Comparison of ENCODE assay signal across 23 cellular contexts in genomic region chr2:61411109-61411508, GRCh38. TPM values are rescaled to one million over a fixed set of nuclear protein-coding genes. Genes with fewer than 3 reads are reported as not detected.
DNase-seq lines count a peak whose midpoint lies in the region; ATAC-seq, FAIRE-seq and TF ChIP-seq lines count a peak whose summit lies in the region.
"Had no signal": no experiment of that assay in that cellular context is flagged by ENCODE, and none has a peak within 500 bp of the region (broad histone marks: within the 10 kb centered on the region; RNA-seq: fewer than 3 reads in every experiment).

No MANE protein-coding gene starts in this region.

- intact Hi-C loops in natural killer cell (cut with micrococcal nuclease): no loop called here
- intact Hi-C loops in HepG2 (cut with micrococcal nuclease; ENCODE audit: unreplicated experiment): no loop called here

- H3K9me3 ChIP-seq in HepG2 (ENCODE audit: low read length): no peaks in the 10 kb centered on the region
- H3K9me3 ChIP-seq: BLaER1 treated with 17β-estradiol and CSF1 and Interleukin-3, amounts not matched to agents 10 nM and 100 nM; sigmoid colon had no signal

- no TSS peak for BruUV-seq in HepG2 (replicated peaks; lab: Mats Ljungman, UMichigan)

- H3K27me3 Mint-ChIP-seq in natural killer cell (ENCODE audit: low read depth in 2 of 2): no peaks in the 10 kb centered on the region
- no peaks in the 10 kb centered on the region for H3K27me3 Mint-ChIP-seq in natural killer cell treated with Interleukin-12 subunit alpha and Interleukin-12 subunit beta and Interleukin-15 and Interleukin-18, amount 100 ng/mL, for 72 hours
- H3K27me3 Mint-ChIP-seq in WTC11 (ENCODE audit: low read depth): no peaks in the 10 kb centered on the region
- no peaks in the 10 kb centered on the region for H3K27me3 Mint-ChIP-seq in activated CD8-positive, alpha-beta memory T cell treated with anti-CD3 and anti-CD28 coated beads, Interleukin-2, amount 10 ng/mL, durations not matched to agents 7 days and 5 days
- H3K27me3 Mint-ChIP-seq: activated CD4-positive, alpha-beta T cell treated with anti-CD3 and anti-CD28 coated beads, Interleukin-2, amount 10 ng/mL, durations not matched to agents 24 days and 14 days; naive thymus-derived CD8-positive, alpha-beta T cell had no signal

- POLR2A ChIA-PET in WTC11 (lab: Charles Lee) (interaction anchor here (0.6 kb wide), 1 partner anchor 20 kb away, joined by 3 read pairs; no protein-coding TSS in a partner anchor), HepG2 (lab: Yijun Ruan, JAX) (no interaction called here)

- H3K4me3 ChIP-seq in HepG2 (replicated peaks in 1 of 3; ENCODE audit: insufficient read depth in 1 of 3, low read depth in 2 of 3, low read length in 3 of 3): no peak overlapping the region
- H3K4me3 ChIP-seq: BLaER1 treated with 17β-estradiol and CSF1 and Interleukin-3, amounts not matched to agents 10 nM and 100 nM; cardiac muscle cell; sigmoid colon had no signal

- H3K36me3 ChIP-seq in HepG2 (replicated peaks in 1 of 2; ENCODE audit: control insufficient read depth in 1 of 2, insufficient read depth in 2 of 2, low read length in 2 of 2): peaks cover 2 to 19% of the 10 kb centered on the region in 2 experiments; a peak in 4 of 5 replicates
- H3K36me3 ChIP-seq: sigmoid colon had no signal

- peaks cover 14% of the 10 kb centered on the region for H3K4me1 ChIP-seq in HepG2 (ENCODE audit: insufficient read depth, low read length)

- peaks cover 50% of the 10 kb centered on the region for H3K79me2 ChIP-seq in HepG2 (ENCODE audit: insufficient read depth, low read length)

- H3K4me2 ChIP-seq in HepG2 (ENCODE audit: low read depth, low read length): no peak overlapping the region
- H3K4me2 ChIP-seq: BLaER1 treated with 17β-estradiol and CSF1 and Interleukin-3, amounts not matched to agents 10 nM and 100 nM had no signal

- CTCF ChIA-PET in WTC11 (lab: Charles Lee): interaction anchor here (1.0 kb wide), 1 partner anchor 15 kb away, joined by 5 read pairs; no protein-coding TSS in a partner anchor
- CTCF ChIA-PET in HepG2 (lab: Yijun Ruan, JAX; ENCODE audit: low intra/inter-chr PET ratio, low total read pairs): interaction anchor here (0.7 kb wide), 1 partner anchor 382 kb away, joined by 6 read pairs; no protein-coding TSS in a partner anchor
- CTCF ChIA-PET in activated CD8-positive, alpha-beta memory T cell treated with anti-CD3 and anti-CD28 coated beads, Interleukin-2, amount 10 ng/mL, durations not matched to agents 7 days and 5 days (lab: Charles Lee): interaction anchor here (0.8 to 1.3 kb wide), 3 partner anchors 10 to 25 kb away, joined by 3 read pairs; no protein-coding TSS in a partner anchor

- no peak overlapping the region for H3K4me3 Mint-ChIP-seq in natural killer cell
- no peak overlapping the region for H3K4me3 Mint-ChIP-seq in natural killer cell treated with Interleukin-12 subunit alpha and Interleukin-12 subunit beta and Interleukin-15 and Interleukin-18, amount 100 ng/mL, for 72 hours
- no peak overlapping the region for H3K4me3 Mint-ChIP-seq in WTC11
- no peak overlapping the region for H3K4me3 Mint-ChIP-seq in activated CD8-positive, alpha-beta memory T cell treated with anti-CD3 and anti-CD28 coated beads, Interleukin-2, amount 10 ng/mL, durations not matched to agents 7 days and 5 days
- H3K4me3 Mint-ChIP-seq: activated CD4-positive, alpha-beta T cell treated with anti-CD3 and anti-CD28 coated beads, Interleukin-2, amount 10 ng/mL, durations not matched to agents 24 days and 14 days; naive thymus-derived CD8-positive, alpha-beta T cell had no signal

- TF ChIP-seq RAD21 in HepG2 (CRISPR knock-in tag; IDR thresholded peaks at IDR 0.05): no peak

- H3K36me3 Mint-ChIP-seq in natural killer cell: no peaks in the 10 kb centered on the region
- H3K36me3 Mint-ChIP-seq in natural killer cell treated with Interleukin-12 subunit alpha and Interleukin-12 subunit beta and Interleukin-15 and Interleukin-18, amount 100 ng/mL, for 72 hours: no peaks in the 10 kb centered on the region
- peaks cover 13% of the 10 kb centered on the region for H3K36me3 Mint-ChIP-seq in WTC11
- peaks cover 5% of the 10 kb centered on the region for H3K36me3 Mint-ChIP-seq in activated CD8-positive, alpha-beta memory T cell treated with anti-CD3 and anti-CD28 coated beads, Interleukin-2, amount 10 ng/mL, durations not matched to agents 7 days and 5 days

- ATAC-seq in natural killer cell (no peak), WTC11 (no peak), HepG2 (peak; percentile 75), HG03432 (IDR thresholded peaks at IDR 0.05; ENCODE audit: unreplicated experiment) (no peak)
- no peak for ATAC-seq in natural killer cell treated with Interleukin-12 subunit alpha and Interleukin-12 subunit beta and Interleukin-15 and Interleukin-18, amount 100 ng/mL, for 72 hours
- ATAC-seq in activated CD8-positive, alpha-beta memory T cell treated with anti-CD3 and anti-CD28 coated beads, Interleukin-2, amount 10 ng/mL, durations not matched to agents 7 days and 5 days: no peak
- ATAC-seq: naive thymus-derived CD8-positive, alpha-beta T cell had no signal

- TF ChIP-seq CTCF in natural killer cell (IDR thresholded peaks at IDR 0.05): no peak
- no peak for TF ChIP-seq CTCF in WTC11 (IDR thresholded peaks at IDR 0.05)
- no peak for TF ChIP-seq CTCF in HepG2 (CRISPR knock-in tag; IDR thresholded peaks at IDR 0.05)

- in situ Hi-C loops in HepG2 (cut with HindIII; ENCODE audit: extremely low pct_ligation_motif_present, low pct_unique_long_range_greater_than_20kb): no loop called here

- peak overlapping the region; percentile 4 to 74 for H3K27ac Mint-ChIP-seq in natural killer cell
- no peak overlapping the region for H3K27ac Mint-ChIP-seq in natural killer cell treated with Interleukin-12 subunit alpha and Interleukin-12 subunit beta and Interleukin-15 and Interleukin-18, amount 100 ng/mL, for 72 hours
- H3K27ac Mint-ChIP-seq in WTC11: 0 out of 2 replicates have a peak overlapping the region, but pooled peaks have one; percentile 20
- no peak overlapping the region for H3K27ac Mint-ChIP-seq in activated CD8-positive, alpha-beta memory T cell treated with anti-CD3 and anti-CD28 coated beads, Interleukin-2, amount 10 ng/mL, durations not matched to agents 7 days and 5 days
- H3K27ac Mint-ChIP-seq: activated CD4-positive, alpha-beta T cell treated with anti-CD3 and anti-CD28 coated beads, Interleukin-2, amount 10 ng/mL, durations not matched to agents 24 days and 14 days had no signal

- no peak for DNase-seq in natural killer cell
- DNase-seq in natural killer cell treated with Interleukin-12 subunit alpha and Interleukin-12 subunit beta and Interleukin-15 and Interleukin-18, amount 100 ng/mL, for 72 hours (ENCODE audit: low spot score): no peak
- no peak for DNase-seq in WTC11 (ENCODE audit: low spot score)
- no peak for DNase-seq in HepG2 (ENCODE audit: low spot score)
- no peak for DNase-seq in NCI-H510A treated with DMSO at 0.1 percent for 48 hours (lab: John Stamatoyannopoulos, UW)
- DNase-seq in GF-D8 (lab: John Stamatoyannopoulos, UW): no peak
- no peak for DNase-seq in activated CD8-positive, alpha-beta memory T cell treated with anti-CD3 and anti-CD28 coated beads, Interleukin-2, amount 10 ng/mL, durations not matched to agents 7 days and 5 days
- DNase-seq: activated CD4-positive, alpha-beta T cell treated with anti-CD3 and anti-CD28 coated beads, Interleukin-2, amount 10 ng/mL, durations not matched to agents 24 days and 14 days; activated effector memory CD4-positive, alpha-beta T cell treated with anti-CD3 and anti-CD28 coated beads, Interleukin-2, amount 50 U/mL, for 16 hours; amygdala; GOT3; mesenchymal stem cell; naive thymus-derived CD8-positive, alpha-beta T cell; NCI-H1436 treated with DMSO at 0.1 percent for 48 hours; NCI-H526 treated with DMSO at 0.1 percent for 48 hours; SHP77; sigmoid colon; T-helper 1 cell had no signal

- no peak overlapping the region for H3K27ac ChIP-seq in HepG2 (ENCODE audit: extremely low read length, insufficient read depth, low read length)
- H3K27ac ChIP-seq: BLaER1 treated with 17β-estradiol and CSF1 and Interleukin-3, amounts not matched to agents 10 nM and 100 nM; sigmoid colon had no signal

- no peaks in the 10 kb centered on the region for H3K27me3 ChIP-seq in HepG2 (ENCODE audit: control insufficient read depth in 1 of 2, insufficient read depth in 2 of 2, low read length in 2 of 2)
- H3K27me3 ChIP-seq: BLaER1 treated with 17β-estradiol and CSF1 and Interleukin-3, amounts not matched to agents 10 nM and 100 nM; cardiac muscle cell; sigmoid colon had no signal

- H3K9ac ChIP-seq in HepG2 (ENCODE audit: insufficient read depth, low read depth, low read length): no peak overlapping the region
- H3K9ac ChIP-seq: BLaER1 treated with 17β-estradiol and CSF1 and Interleukin-3, amounts not matched to agents 10 nM and 100 nM had no signal

- no peak overlapping the region for H2AFZ ChIP-seq in HepG2 (ENCODE audit: low read length)

- H3K9me3 Mint-ChIP-seq in natural killer cell (no peaks in the 10 kb centered on the region), WTC11 (no peaks in the 10 kb centered on the region)
- H3K9me3 Mint-ChIP-seq in natural killer cell treated with Interleukin-12 subunit alpha and Interleukin-12 subunit beta and Interleukin-15 and Interleukin-18, amount 100 ng/mL, for 72 hours: no peaks in the 10 kb centered on the region
- H3K9me3 Mint-ChIP-seq in activated CD8-positive, alpha-beta memory T cell treated with anti-CD3 and anti-CD28 coated beads, Interleukin-2, amount 10 ng/mL, durations not matched to agents 7 days and 5 days (ENCODE audit: low read depth): no peaks in the 10 kb centered on the region
- H3K9me3 Mint-ChIP-seq: activated CD4-positive, alpha-beta T cell treated with anti-CD3 and anti-CD28 coated beads, Interleukin-2, amount 10 ng/mL, durations not matched to agents 24 days and 14 days; naive thymus-derived CD8-positive, alpha-beta T cell had no signal

- FAIRE-seq in HepG2 (lab: Jason Lieb, UNC): no peak
- FAIRE-seq: endometrium, urothelium cell line had no signal

- H4K20me1 ChIP-seq in HepG2 (ENCODE audit: insufficient read depth, low read length): peaks cover 23% of the 10 kb centered on the region

- 77% methylated on average over 5 of the region's 5 CpGs for WGBS in HepG2 (ENCODE audit: low lambda C conversion rate)

- H3K4me1 Mint-ChIP-seq in natural killer cell (peaks cover 31 to 45% of the 10 kb centered on the region in 2 donors), WTC11 (peaks cover 12% of the 10 kb centered on the region)
- peaks cover 22 to 25% of the 10 kb centered on the region in 2 donors for H3K4me1 Mint-ChIP-seq in natural killer cell treated with Interleukin-12 subunit alpha and Interleukin-12 subunit beta and Interleukin-15 and Interleukin-18, amount 100 ng/mL, for 72 hours (ENCODE audit: low read depth in 2 of 2)
- H3K4me1 Mint-ChIP-seq in activated CD8-positive, alpha-beta memory T cell treated with anti-CD3 and anti-CD28 coated beads, Interleukin-2, amount 10 ng/mL, durations not matched to agents 7 days and 5 days: peaks cover 17% of the 10 kb centered on the region

- TF ChIP-seq EP300 in HepG2 (IDR thresholded peaks at IDR 0.05; ENCODE audit: low read depth in 2 of 2, low read length in 2 of 2) (no peak), HepG2 (CRISPR knock-in tag; IDR thresholded peaks at IDR 0.05; ENCODE audit: borderline replicate concordance) (no peak)

- TF ChIP-seq POLR2A in HepG2 (IDR thresholded peaks at IDR 0.05; ENCODE audit: insufficient read depth in 1 of 2, low read depth in 2 of 2, low read length in 2 of 2): no peak

RNA-seq across cellular contexts. Expression of gene USP34, which starts 59.8 kb away (rescaled TPM):
- total RNA-seq in natural killer cell: 100 to 1,000 TPM; 184 to 204 (median 199) TPM
- 100 to 1,000 TPM in 1 of 2 donors, 10 to 100 TPM in 1; 92.3 to 125 TPM for total RNA-seq in natural killer cell treated with Interleukin-12 subunit alpha and Interleukin-12 subunit beta and Interleukin-15 and Interleukin-18, amount 100 ng/mL, for 72 hours
- total RNA-seq in WTC11 (2021): 87.4 to 96.2 TPM (median 92.3 TPM) in 3 replicates
- 100 and 155 TPM in 2 replicates for total RNA-seq in HepG2 (2016; rRNA removed; fragmentation: Illumina TruSeq; extraction: Trizol)
- total RNA-seq in HepG2 (2016; cell fraction: cytosol; rRNA removed; fragmentation: Illumina TruSeq; extraction: Trizol; ENCODE audit: low read depth): 43.5 and 56.3 TPM in 2 replicates
- total RNA-seq in HepG2 (2016; cell fraction: insoluble cytoplasmic fraction; rRNA removed; fragmentation: Illumina TruSeq; extraction: Trizol): 93.9 and 148 TPM in 2 replicates
- 37.1 and 44.6 TPM in 2 replicates for total RNA-seq in HepG2 (2016; cell fraction: membrane; rRNA removed; fragmentation: Illumina TruSeq; extraction: Trizol)
- total RNA-seq in HepG2 (2016; cell fraction: nucleus; rRNA removed; fragmentation: Illumina TruSeq; extraction: Trizol): 155 and 174 TPM in 2 replicates
- 79.9 and 99.2 TPM in 2 replicates for polyA plus RNA-seq in HepG2 (2011; rRNA removed)
- polyA plus RNA-seq in HepG2 (2011; cell fraction: cytosol; rRNA removed): 38.9 and 63.9 TPM in 2 replicates
- polyA plus RNA-seq in HepG2 (2011; cell fraction: nucleus; rRNA removed): 110 and 113 TPM in 2 replicates
- polyA plus RNA-seq in HepG2 (2012): 88.4 and 89.7 TPM in 2 replicates
- 4.3 and 5.9 TPM in 2 replicates for polyA plus RNA-seq in HepG2 (2016; cell fraction: cytosol; fragmentation: Illumina TruSeq; extraction: Trizol; ENCODE audit: low read depth)
- polyA plus RNA-seq in HepG2 (2016; cell fraction: insoluble cytoplasmic fraction; fragmentation: Illumina TruSeq; extraction: Trizol; ENCODE audit: low read depth): 126 and 130 TPM in 2 replicates
- 13.7 and 17.5 TPM in 2 replicates for polyA plus RNA-seq in HepG2 (2016; cell fraction: membrane; fragmentation: Illumina TruSeq; extraction: Trizol; ENCODE audit: low read depth)
- polyA plus RNA-seq in HepG2 (2016; cell fraction: nucleus; fragmentation: Illumina TruSeq; extraction: Trizol; ENCODE audit: insufficient read depth, low read depth): 191 and 219 TPM in 2 replicates
- polyA minus RNA-seq in HepG2 (2011; rRNA and poly(A)+ RNA removed; ENCODE audit: low replicate concordance): 132 and 183 TPM in 2 replicates
- 93.0 and 99.9 TPM in 2 replicates for polyA minus RNA-seq in HepG2 (2011; cell fraction: cytosol; rRNA and poly(A)+ RNA removed)
- 468 and 469 TPM in 2 replicates for polyA minus RNA-seq in HepG2 (2011; cell fraction: nucleus; rRNA and poly(A)+ RNA removed)
- total RNA-seq in activated CD8-positive, alpha-beta memory T cell treated with anti-CD3 and anti-CD28 coated beads, Interleukin-2, amount 10 ng/mL, durations not matched to agents 7 days and 5 days: 10 to 100 TPM; 70.3 to 93.7 TPM

Comparison
In these comparisons a context has a peak if more than half of its experiments do, and no peak if none do; other contexts are left out.
1. H3K27ac Mint-ChIP-seq: peak in natural killer cell (2 of 2) and WTC11 (single experiment); none in natural killer cell treated with Interleukin-12 subunit alpha and Interleukin-12 subunit beta and Interleukin-15 and Interleukin-18, amount 100 ng/mL, for 72 hours (0 of 2) and activated CD8-positive, alpha-beta memory T cell treated with anti-CD3 and anti-CD28 coated beads, Interleukin-2, amount 10 ng/mL, durations not matched to agents 7 days and 5 days (single experiment).